ENCODE assay signal across 15 cellular contexts in the genomic region with DNA sequence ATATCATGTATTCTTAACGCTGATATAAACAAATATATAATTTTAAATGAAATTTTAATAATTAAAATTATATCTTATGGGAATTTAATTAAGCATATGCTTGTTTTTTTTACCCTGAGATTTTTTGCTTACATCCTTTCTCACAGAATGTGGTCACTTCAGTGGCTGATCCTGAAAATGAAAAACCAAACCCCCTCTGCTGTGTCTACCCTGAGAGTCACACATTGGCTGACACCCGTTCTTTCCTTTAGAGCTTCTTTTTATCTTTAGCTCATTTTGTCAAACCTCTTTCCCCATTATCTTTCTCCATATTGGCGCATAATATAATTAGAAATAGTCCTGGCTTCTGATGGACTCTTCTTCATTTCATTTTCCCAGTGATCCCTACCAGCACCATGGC. TPM values are rescaled to one million over a fixed set of nuclear protein-coding genes. Genes with fewer than 3 reads are reported as not detected.
DNase-seq lines count a peak whose midpoint lies in the region; ATAC-seq and TF ChIP-seq lines count a peak whose summit lies in the region.
"Had no signal": no experiment of that assay in that cellular context is flagged by ENCODE, and none has a peak within 500 bp of the region (broad histone marks: within the 10 kb centered on the region; RNA-seq: fewer than 3 reads in every experiment).

No MANE protein-coding gene starts in this region.

- peaks cover 33% of the 10 kb centered on the region for H3K4me1 Mint-ChIP-seq in activated T-cell treated with anti-CD3 and anti-CD28 coated beads, Interleukin-2, amount 50 U/mL, for 4 hours (ENCODE audit: low read depth)
- H3K4me1 Mint-ChIP-seq in activated T-helper 17 cell treated with anti-CD3 and anti-CD28 coated beads, Interleukin-2, amount 50 U/mL, for 72 hours = peaks cover 16% of the 10 kb centered on the region

- H3K9me3 Mint-ChIP-seq in activated T-cell treated with anti-CD3 and anti-CD28 coated beads, Interleukin-2, amount 50 U/mL, for 4 hours = no peaks in the 10 kb centered on the region
- H3K9me3 Mint-ChIP-seq in activated T-helper 17 cell treated with anti-CD3 and anti-CD28 coated beads, Interleukin-2, amount 50 U/mL, for 72 hours = no peaks in the 10 kb centered on the region
- H3K9me3 Mint-ChIP-seq: activated T-helper 1 cell treated with anti-CD3 and anti-CD28 coated beads, Interleukin-12 subunit alpha, Interleukin-12 subunit beta, Interleukin-2, Interleukin-4 antibody, amounts not matched to agents 30 ng/mL and 10 ng/mL and 1 ng/mL, durations not matched to agents 14 hours and 24 hours and 36 hours had no signal

- peak overlapping the region; percentile 79 for H3K27ac ChIP-seq in tibial artery
- H3K27ac ChIP-seq in foreskin keratinocyte = no peak overlapping the region
- H3K27ac ChIP-seq: HL-60 had no signal

- H3K27me3 Mint-ChIP-seq in activated T-cell treated with anti-CD3 and anti-CD28 coated beads, Interleukin-2, amount 50 U/mL, for 4 hours (ENCODE audit: low read depth) = no peaks in the 10 kb centered on the region
- H3K27me3 Mint-ChIP-seq in activated T-helper 17 cell treated with anti-CD3 and anti-CD28 coated beads, Interleukin-2, amount 50 U/mL, for 72 hours = no peaks in the 10 kb centered on the region

- peaks cover 20% of the 10 kb centered on the region for H3K36me3 Mint-ChIP-seq in activated T-cell treated with anti-CD3 and anti-CD28 coated beads, Interleukin-2, amount 50 U/mL, for 4 hours (ENCODE audit: insufficient read depth)
- H3K36me3 Mint-ChIP-seq in activated T-helper 17 cell treated with anti-CD3 and anti-CD28 coated beads, Interleukin-2, amount 50 U/mL, for 72 hours (ENCODE audit: low read depth) = peaks cover 25% of the 10 kb centered on the region

- intact Hi-C loops in tibial artery (cut with DNase I; ENCODE audit: low total_unique reads) = no loop called here

- no peaks in the 10 kb centered on the region for H3K9me3 ChIP-seq in tibial artery
- H3K9me3 ChIP-seq: lower lobe of right lung, spleen, thyroid gland had no signal

- no peak for ATAC-seq in activated T-cell treated with anti-CD3 and anti-CD28 coated beads, Interleukin-2, amount 50 U/mL, for 4 hours
- peak; percentile 46 for ATAC-seq in HG02678 (IDR thresholded peaks at IDR 0.05; ENCODE audit: unreplicated experiment)
- peak; percentile 50 for ATAC-seq in activated T-helper 17 cell treated with anti-CD3 and anti-CD28 coated beads, Interleukin-2, amount 50 U/mL, for 72 hours (replicated peaks)
- ATAC-seq in foreskin keratinocyte = no peak
- ATAC-seq: lower lobe of right lung had no signal

- H3K27me3 ChIP-seq in tibial artery (no peaks in the 10 kb centered on the region), foreskin keratinocyte (no peaks in the 10 kb centered on the region)
- H3K27me3 ChIP-seq: spleen, thyroid gland had no signal

- peaks cover 0 to 11% (median 2%) of the 10 kb centered on the region in 4 donors for H3K4me1 ChIP-seq in tibial artery
- H3K4me1 ChIP-seq in foreskin keratinocyte = no peaks in the 10 kb centered on the region

- H3K36me3 ChIP-seq in tibial artery = no peaks in the 10 kb centered on the region
- H3K36me3 ChIP-seq: thyroid gland had no signal

- peak overlapping the region; percentile 93 for H3K27ac Mint-ChIP-seq in activated T-helper 17 cell treated with anti-CD3 and anti-CD28 coated beads, Interleukin-2, amount 50 U/mL, for 72 hours

- no peak for DNase-seq in activated T-cell treated with anti-CD3 and anti-CD28 coated beads, Interleukin-2, amount 50 U/mL, for 4 hours
- DNase-seq in activated T-cell treated with anti-CD3 and anti-CD28 coated beads for 4 hours = no peak
- DNase-seq in tibial artery = no peak
- no peak for DNase-seq in NCI-H69 (lab: John Stamatoyannopoulos, UW)
- no peak for DNase-seq in DMS153 treated with DMSO at 0.1 percent for 48 hours (lab: John Stamatoyannopoulos, UW; ENCODE audit: unreplicated experiment)
- DNase-seq in foreskin keratinocyte = no peak
- DNase-seq: hippocampal formation; lower lobe of right lung; NK-92 treated with Interleukin-12 subunit alpha and Interleukin-12 subunit beta, amount 100 ng/mL, for 24 hours; spleen had no signal

- H3K4me3 ChIP-seq in tibial artery = no peak overlapping the region
- H3K4me3 ChIP-seq: lower lobe of right lung, thyroid gland had no signal

- H3K4me3 Mint-ChIP-seq in activated T-cell treated with anti-CD3 and anti-CD28 coated beads, Interleukin-2, amount 50 U/mL, for 4 hours = peak overlapping the region; percentile 39
- peak overlapping the region; percentile 88 for H3K4me3 Mint-ChIP-seq in activated T-helper 17 cell treated with anti-CD3 and anti-CD28 coated beads, Interleukin-2, amount 50 U/mL, for 72 hours

- TF ChIP-seq CTCF in tibial artery (IDR thresholded peaks at IDR 0.05) (no peak), foreskin keratinocyte (conservative IDR thresholded peaks at IDR 0.05) (no peak)

RNA-seq across cellular contexts. Expression of gene CACYBP, which starts 10.8 kb away (rescaled TPM):
- 100 to 1,000 TPM; 288 to 331 (median 317) TPM for total RNA-seq in activated T-cell treated with anti-CD3 and anti-CD28 coated beads, Interleukin-2, amount 50 U/mL, for 4 hours
- 100 to 1,000 TPM; 289 to 427 TPM for total RNA-seq in activated T-helper 17 cell treated with anti-CD3 and anti-CD28 coated beads, Interleukin-2, amount 50 U/mL, for 72 hours
- 116 and 154 TPM in 2 replicates for total RNA-seq in foreskin keratinocyte
- polyA plus RNA-seq in foreskin keratinocyte = 126 and 164 TPM in 2 replicates

RNA-seq across cellular contexts. Expression of gene MRPS14, which starts 34.2 kb away (rescaled TPM):
- total RNA-seq in activated T-cell treated with anti-CD3 and anti-CD28 coated beads, Interleukin-2, amount 50 U/mL, for 4 hours = 10 to 100 TPM; 26.1 to 28.5 (median 27.8) TPM
- 10 to 100 TPM; 25.0 to 31.5 TPM for total RNA-seq in activated T-helper 17 cell treated with anti-CD3 and anti-CD28 coated beads, Interleukin-2, amount 50 U/mL, for 72 hours
- total RNA-seq in foreskin keratinocyte = 26.1 and 28.5 TPM in 2 replicates
- 37.6 and 42.0 TPM in 2 replicates for polyA plus RNA-seq in foreskin keratinocyte

Comparison
In these comparisons a context has a peak if more than half of its experiments do, and no peak if none do; other contexts are left out.
1. ATAC-seq: peak in HG02678 (single experiment) and activated T-helper 17 cell treated with anti-CD3 and anti-CD28 coated beads, Interleukin-2, amount 50 U/mL, for 72 hours (single experiment); none in activated T-cell treated with anti-CD3 and anti-CD28 coated beads, Interleukin-2, amount 50 U/mL, for 4 hours (0 of 2) and foreskin keratinocyte (single experiment).